ENCODE assay signal across 11 cellular contexts in genomic region chr5:81247441-81247972, GRCh38. TPM values are rescaled to one million over a fixed set of nuclear protein-coding genes. Genes with fewer than 3 reads are reported as not detected.
DNase-seq lines count a peak whose midpoint lies in the region; ATAC-seq and TF ChIP-seq lines count a peak whose summit lies in the region.
"Had no signal": no experiment of that assay in that cellular context is flagged by ENCODE, and none has a peak within 500 bp of the region (broad histone marks: within the 10 kb centered on the region; RNA-seq: fewer than 3 reads in every experiment).

No MANE protein-coding gene starts in this region.

- TF ChIP-seq CTCF in foreskin keratinocyte (conservative IDR thresholded peaks at IDR 0.05) (no peak), retinal pigment epithelial cell (conservative IDR thresholded peaks at IDR 0.05; ENCODE audit: low read depth, low read length) (no peak)

- H3K27me3 ChIP-seq in foreskin keratinocyte = peaks cover 2% of the 10 kb centered on the region
- H3K27me3 ChIP-seq: upper lobe of left lung had no signal

- H3K27ac ChIP-seq in foreskin keratinocyte = no peak overlapping the region
- H3K27ac ChIP-seq: upper lobe of left lung had no signal

- DNase-seq in G401 (ENCODE audit: low spot score) (peak; percentile 18), SW480 (ENCODE audit: low spot score) (peak; percentile 21), foreskin keratinocyte (peak in 1 of 2 donors; percentile 34), retinal pigment epithelial cell (ENCODE audit: low read depth) (peak; percentile 88)
- no peak for DNase-seq in activated CD4-positive, CD25-positive, alpha-beta regulatory T cell treated with anti-CD3 and anti-CD28 coated beads, Interleukin-2, amount 50 U/mL, for 72 hours
- no peak for DNase-seq in NK-92 treated with Interleukin-12 subunit alpha and Interleukin-12 subunit beta, amount 100 ng/mL, for 24 hours (lab: John Stamatoyannopoulos, UW)
- DNase-seq: activated CD4-positive, alpha-beta memory T cell treated with anti-CD3 and anti-CD28 coated beads, Interleukin-2, amount 10 ng/mL, durations not matched to agents 7 days and 5 days; DMS53; upper lobe of left lung had no signal

- no peaks in the 10 kb centered on the region for H3K4me1 ChIP-seq in foreskin keratinocyte
- H3K4me1 ChIP-seq: upper lobe of left lung had no signal

- in situ Hi-C loops in G401 (cut with HindIII; ENCODE audit: low sequenced_read_pairs) = no loop called here

- peak; percentile 66 for ATAC-seq in foreskin keratinocyte
- ATAC-seq in HG03457 (IDR thresholded peaks at IDR 0.05; ENCODE audit: unreplicated experiment) = no peak
- no peak for ATAC-seq in GM21515 (IDR thresholded peaks at IDR 0.05; ENCODE audit: unreplicated experiment)

- no peak overlapping the region for H3K4me3 ChIP-seq in retinal pigment epithelial cell (ENCODE audit: low read length)
- H3K4me3 ChIP-seq: upper lobe of left lung had no signal

RNA-seq across cellular contexts. Expression of gene CKMT2, which starts 14.4 kb away (rescaled TPM):
- total RNA-seq in G401 (2014; rRNA removed; shearing (Covaris generic)) = not detected in 2 replicates
- total RNA-seq in foreskin keratinocyte = not detected in 2 replicates
- polyA plus RNA-seq in foreskin keratinocyte = not detected in 2 replicates
- total RNA-seq: activated CD4-positive, alpha-beta memory T cell treated with anti-CD3 and anti-CD28 coated beads, Interleukin-2, amount 10 ng/mL, durations not matched to agents 7 days and 5 days had no signal

RNA-seq across cellular contexts. Expression of gene ZCCHC9, which starts 53.9 kb away (rescaled TPM):
- total RNA-seq in G401 (2014; rRNA removed; shearing (Covaris generic)) = 54.1 and 74.7 TPM in 2 replicates
- 29.8 TPM in 2 replicates for total RNA-seq in foreskin keratinocyte
- 25.5 and 27.8 TPM in 2 replicates for polyA plus RNA-seq in foreskin keratinocyte

Comparison
In these comparisons a context has a peak if more than half of its experiments do, and no peak if none do; other contexts are left out.
1. DNase-seq: peak in G401 (single experiment), SW480 (single experiment) and retinal pigment epithelial cell (single experiment); none in activated CD4-positive, CD25-positive, alpha-beta regulatory T cell treated with anti-CD3 and anti-CD28 coated beads, Interleukin-2, amount 50 U/mL, for 72 hours (single experiment) and NK-92 treated with Interleukin-12 subunit alpha and Interleukin-12 subunit beta, amount 100 ng/mL, for 24 hours (single experiment).